Comparison of ENCODE assay signal across 8 cellular contexts in genomic region chr17:38797828-38798227, GRCh38. TPM values are rescaled to one million over a fixed set of nuclear protein-coding genes. Genes with fewer than 3 reads are reported as not detected.
DNase-seq lines count a peak whose midpoint lies in the region; ATAC-seq and TF ChIP-seq lines count a peak whose summit lies in the region.

No MANE protein-coding gene starts in this region.

- no peaks in the 10 kb centered on the region for H3K9me3 ChIP-seq in mesenchymal stem cell (ENCODE audit: control insufficient read depth, low read length)
- H3K9me3 ChIP-seq in vagina = no peaks in the 10 kb centered on the region

- H2AK5ac ChIP-seq in mesenchymal stem cell (ENCODE audit: low read length, severe bottlenecking) = no peak overlapping the region

- no peak for DNase-seq in stimulated activated naive CD8-positive, alpha-beta T cell treated with anti-CD3 and anti-CD28 coated beads, Interleukin-15, Interleukin-2, amounts not matched to agents 100 U/mL and 50 U/mL, for 24 hours
- DNase-seq in brain microvascular endothelial cell (no peak), mesenchymal stem cell (peak; percentile 14), vagina (ENCODE audit: extremely low spot score in 2 of 2) (no peak), NCI-H510A (lab: John Stamatoyannopoulos, UW) (no peak), HuH-7 (ENCODE audit: low spot score) (no peak)

- H2BK15ac ChIP-seq in mesenchymal stem cell (ENCODE audit: low read depth, poor library complexity, severe bottlenecking) = no peak overlapping the region

- peak overlapping the region; percentile 91 for H3K27ac Mint-ChIP-seq in stimulated activated naive CD8-positive, alpha-beta T cell treated with anti-CD3 and anti-CD28 coated beads, Interleukin-15, Interleukin-2, amounts not matched to agents 100 ng/mL and 50 ng/mL, for 24 hours

- peak overlapping the region; percentile 92 for H3K9ac ChIP-seq in mesenchymal stem cell (ENCODE audit: low read length)

- intact Hi-C loops in vagina (cut with DNase I) = loop anchor here (5.0 kb wide), 1 partner anchor 46 kb away; the partner anchor contains the start of gene PSMB3

- no peak overlapping the region for H3K14ac ChIP-seq in mesenchymal stem cell (ENCODE audit: low read length in 2 of 2)

- no peak overlapping the region for H2BK120ac ChIP-seq in mesenchymal stem cell (ENCODE audit: low read depth, low read length)

- peak overlapping the region; percentile 71 for H3K4me2 ChIP-seq in mesenchymal stem cell (ENCODE audit: low read length, poor library complexity, severe bottlenecking)

- H3K4ac ChIP-seq in mesenchymal stem cell (ENCODE audit: low read depth in 1 of 2, low read length in 2 of 2) = no peak overlapping the region

- H3K4me3 Mint-ChIP-seq in stimulated activated naive CD8-positive, alpha-beta T cell treated with anti-CD3 and anti-CD28 coated beads, Interleukin-15, Interleukin-2, amounts not matched to agents 100 ng/mL and 50 ng/mL, for 24 hours = peak overlapping the region; percentile 97

- no peak for ATAC-seq in stimulated activated naive CD8-positive, alpha-beta T cell treated with anti-CD3 and anti-CD28 coated beads, Interleukin-15, Interleukin-2, amounts not matched to agents 100 U/mL and 50 U/mL, for 24 hours
- ATAC-seq in HG03439 (IDR thresholded peaks at IDR 0.05; ENCODE audit: unreplicated experiment) = no peak

- H3K4me1 Mint-ChIP-seq in stimulated activated naive CD8-positive, alpha-beta T cell treated with anti-CD3 and anti-CD28 coated beads, Interleukin-15, Interleukin-2, amounts not matched to agents 100 ng/mL and 50 ng/mL, for 24 hours (ENCODE audit: low read depth) = peaks cover 37% of the 10 kb centered on the region

- H3K27ac ChIP-seq in brain microvascular endothelial cell (no peak overlapping the region), mesenchymal stem cell (ENCODE audit: low read length, poor library complexity, severe bottlenecking) (no peak overlapping the region), vagina (peak overlapping the region; percentile 33)

- H3K36me3 ChIP-seq in brain microvascular endothelial cell (replicated peaks) (peaks cover 18% of the 10 kb centered on the region), mesenchymal stem cell (ENCODE audit: control insufficient read depth in 1 of 2, insufficient read depth in 2 of 2, low read depth in 1 of 2, low read length in 2 of 2) (peaks cover 11 to 36% of the 10 kb centered on the region in 2 experiments), vagina (peaks cover 0 to 14% of the 10 kb centered on the region in 2 donors)

- H4K91ac ChIP-seq in mesenchymal stem cell (ENCODE audit: low read length) = no peak overlapping the region

- H3K4me3 ChIP-seq in brain microvascular endothelial cell (ENCODE audit: low read depth, low read length) (peak overlapping the region; percentile 88), mesenchymal stem cell (ENCODE audit: insufficient read depth in 1 of 2, low read depth in 1 of 2, low read length in 2 of 2) (peak overlapping the region in 1 of 2 experiments; percentile 93), vagina (peak overlapping the region; percentile 78 to 98)

- H2BK5ac ChIP-seq in mesenchymal stem cell (ENCODE audit: low read depth, low read length, poor library complexity, severe bottlenecking) = no peak overlapping the region

- no peak overlapping the region for H3K23ac ChIP-seq in mesenchymal stem cell (ENCODE audit: low read length in 2 of 2)

- H3K9me3 Mint-ChIP-seq in stimulated activated naive CD8-positive, alpha-beta T cell treated with anti-CD3 and anti-CD28 coated beads, Interleukin-15, Interleukin-2, amounts not matched to agents 100 ng/mL and 50 ng/mL, for 24 hours = no peaks in the 10 kb centered on the region

- no peak overlapping the region for H3K18ac ChIP-seq in mesenchymal stem cell (ENCODE audit: low read depth in 1 of 2, low read length in 2 of 2)

- TF ChIP-seq CTCF in brain microvascular endothelial cell (IDR thresholded peaks at IDR 0.05; ENCODE audit: low read depth, low read length, missing control alignments) (no peak), vagina (IDR thresholded peaks at IDR 0.05) (no peak)

- peaks cover 8% of the 10 kb centered on the region for H3K4me1 ChIP-seq in mesenchymal stem cell (ENCODE audit: control insufficient read depth, insufficient read depth, low read depth, low read length)
- H3K4me1 ChIP-seq in vagina = peaks cover 29% of the 10 kb centered on the region

- H2BK12ac ChIP-seq in mesenchymal stem cell (ENCODE audit: low read length in 2 of 2) = no peak overlapping the region

- H4K8ac ChIP-seq in mesenchymal stem cell (ENCODE audit: low read length) = no peak overlapping the region

- H2AFZ ChIP-seq in mesenchymal stem cell (ENCODE audit: low read depth, low read length) = no peak overlapping the region

- H3K27me3 ChIP-seq in brain microvascular endothelial cell (replicated peaks) (no peaks in the 10 kb centered on the region), mesenchymal stem cell (ENCODE audit: control insufficient read depth in 1 of 2, insufficient read depth in 1 of 2, low read length in 2 of 2) (no peaks in the 10 kb centered on the region), vagina (no peaks in the 10 kb centered on the region)

- WGBS in mesenchymal stem cell = 92% methylated on average over 5 of the region's 6 CpGs

- peaks cover 2% of the 10 kb centered on the region for H3K79me1 ChIP-seq in mesenchymal stem cell (replicated peaks; ENCODE audit: low read length, poor library complexity, severe bottlenecking)

- TF ChIP-seq POLR2A in vagina (IDR thresholded peaks at IDR 0.05) = no peak

- H3K27me3 Mint-ChIP-seq in stimulated activated naive CD8-positive, alpha-beta T cell treated with anti-CD3 and anti-CD28 coated beads, Interleukin-15, Interleukin-2, amounts not matched to agents 100 ng/mL and 50 ng/mL, for 24 hours = no peaks in the 10 kb centered on the region

- H3K36me3 Mint-ChIP-seq in stimulated activated naive CD8-positive, alpha-beta T cell treated with anti-CD3 and anti-CD28 coated beads, Interleukin-15, Interleukin-2, amounts not matched to agents 100 ng/mL and 50 ng/mL, for 24 hours (ENCODE audit: low read depth) = peaks cover 42% of the 10 kb centered on the region

- in situ Hi-C loops in brain microvascular endothelial cell (cut with HindIII; ENCODE audit: low pct_ligation_motif_present, low sequenced_read_pairs) = no loop called here

RNA-seq across cellular contexts. Expression of gene PIP4K2B, which starts 1.5 kb away (rescaled TPM):
- polyA plus RNA-seq in mesenchymal stem cell (2013, experiment 1 of 2) = 32.6 TPM
- 29.2 TPM for polyA plus RNA-seq in mesenchymal stem cell (2013, experiment 2 of 2)
- total RNA-seq in vagina = 68.5 TPM

RNA-seq across cellular contexts. Expression of gene CWC25, which starts 27.3 kb away (rescaled TPM):
- polyA plus RNA-seq in mesenchymal stem cell (2013, experiment 1 of 2) = 15.0 TPM
- 14.0 TPM for polyA plus RNA-seq in mesenchymal stem cell (2013, experiment 2 of 2)
- total RNA-seq in vagina = 25.5 TPM

RNA-seq across cellular contexts. Expression of gene PSMB3, which starts 45.3 kb away (rescaled TPM):
- polyA plus RNA-seq in mesenchymal stem cell (2013, experiment 1 of 2) = 203 TPM
- polyA plus RNA-seq in mesenchymal stem cell (2013, experiment 2 of 2) = 206 TPM
- total RNA-seq in vagina = 193 TPM

RNA-seq across cellular contexts. Expression of gene PCGF2, which starts 49.7 kb away (rescaled TPM):
- 50.8 TPM for polyA plus RNA-seq in mesenchymal stem cell (2013, experiment 1 of 2)
- 51.3 TPM for polyA plus RNA-seq in mesenchymal stem cell (2013, experiment 2 of 2)
- 25.8 TPM for total RNA-seq in vagina

RNA-seq across cellular contexts. Expression of gene RPL23, which starts 55.7 kb away (rescaled TPM):
- 3,739 TPM for polyA plus RNA-seq in mesenchymal stem cell (2013, experiment 1 of 2)
- polyA plus RNA-seq in mesenchymal stem cell (2013, experiment 2 of 2) = 3,716 TPM
- 1,585 TPM for total RNA-seq in vagina
